In genomic region chr10:132485391-132485790, GRCh38 we compare ENCODE assay signal across 21 cellular contexts. TPM values are rescaled to one million over a fixed set of nuclear protein-coding genes. Genes with fewer than 3 reads are reported as not detected.
DNase-seq lines count a peak whose midpoint lies in the region; ATAC-seq, FAIRE-seq and TF ChIP-seq lines count a peak whose summit lies in the region.
"Had no signal": no experiment of that assay in that cellular context is flagged by ENCODE, and none has a peak within 500 bp of the region (broad histone marks: within the 10 kb centered on the region; RNA-seq: fewer than 3 reads in every experiment).

No MANE protein-coding gene starts in this region.

- no peaks in the 10 kb centered on the region for H3K27me3 ChIP-seq in sigmoid colon
- H3K27me3 ChIP-seq in HAP-1 (ENCODE audit: low read depth): no peaks in the 10 kb centered on the region
- H3K27me3 ChIP-seq: BLaER1 treated with 17β-estradiol and CSF1 and Interleukin-3, amounts not matched to agents 10 nM and 100 nM had no signal

- TF ChIP-seq CTCF in kidney (IDR thresholded peaks at IDR 0.05; ENCODE audit: borderline replicate concordance, extremely low read depth, insufficient read depth): no peak
- TF ChIP-seq CTCF in sigmoid colon (IDR thresholded peaks at IDR 0.05): no peak

- FAIRE-seq in kidney (lab: Jason Lieb, UNC): no peak
- FAIRE-seq: GM12878, H54, HepG2 had no signal

- no peaks in the 10 kb centered on the region for H3K36me3 ChIP-seq in kidney (ENCODE audit: control insufficient read depth in 1 of 2, insufficient read depth in 2 of 2, low read length in 2 of 2)
- no peaks in the 10 kb centered on the region for H3K36me3 ChIP-seq in sigmoid colon
- H3K36me3 ChIP-seq in HAP-1 (replicated peaks): no peaks in the 10 kb centered on the region
- H3K36me3 ChIP-seq: BLaER1 treated with 17β-estradiol and CSF1 and Interleukin-3, amounts not matched to agents 10 nM and 100 nM had no signal

- ATAC-seq in Right ventricle myocardium superior (ENCODE audit: poor library complexity) (no peak), left cardiac atrium (no peak)
- ATAC-seq: CD8-positive, alpha-beta T cell; GM12878; GM23338; HCT116; HepG2 had no signal

- H3K27ac ChIP-seq in kidney (ENCODE audit: low read depth in 2 of 2, low read length in 2 of 2) (no peak overlapping the region), sigmoid colon (no peak overlapping the region)
- H3K27ac ChIP-seq: BLaER1 treated with 17β-estradiol and CSF1 and Interleukin-3, amounts not matched to agents 10 nM and 100 nM had no signal

- H3K9me3 ChIP-seq in kidney (ENCODE audit: control insufficient read depth in 1 of 2, low read length in 2 of 2) (no peaks in the 10 kb centered on the region), sigmoid colon (no peaks in the 10 kb centered on the region), HAP-1 (no peaks in the 10 kb centered on the region)

- intact Hi-C loops in Right ventricle myocardium superior (cut with DNase I) (no loop called here), left cardiac atrium (cut with DNase I) (no loop called here), kidney (cut with DNase I) (no loop called here), sigmoid colon (cut with DNase I) (no loop called here)

- H3K9ac ChIP-seq in kidney (ENCODE audit: low read length in 2 of 2): no peak overlapping the region
- H3K9ac ChIP-seq: BLaER1 treated with 17β-estradiol and CSF1 and Interleukin-3, amounts not matched to agents 10 nM and 100 nM had no signal

- H3K4me3 ChIP-seq in kidney (ENCODE audit: low read length in 2 of 2): no peak overlapping the region
- H3K4me3 ChIP-seq in sigmoid colon: no peak overlapping the region
- no peak overlapping the region for H3K4me3 ChIP-seq in HAP-1
- H3K4me3 ChIP-seq: BLaER1 treated with 17β-estradiol and CSF1 and Interleukin-3, amounts not matched to agents 10 nM and 100 nM; GM12878; GM23338 had no signal

- H3K4me1 ChIP-seq in kidney (ENCODE audit: control insufficient read depth in 1 of 2, insufficient read depth in 1 of 2, low read depth in 1 of 2, low read length in 2 of 2) (no peaks in the 10 kb centered on the region), sigmoid colon (peaks cover 0 to 15% (median 11%) of the 10 kb centered on the region in 4 donors), HAP-1 (peaks cover 14% of the 10 kb centered on the region)

- in situ Hi-C loops in HAP-1 (cut with MboI; ENCODE audit: low sequenced_read_pairs): no loop called here

- 89 to 91% methylated on average over 10 of the region's 10 CpGs for WGBS in sigmoid colon, 2 donors

- DNase-seq in Right ventricle myocardium superior (peak; percentile 8), left cardiac atrium (no peak), kidney (peak; percentile 18), sigmoid colon (peak; percentile 49), HAP-1 (ENCODE audit: low spot score in 2 of 2) (no peak), COLO668 (lab: John Stamatoyannopoulos, UW; ENCODE audit: unreplicated experiment) (no peak), AG08395 (ENCODE audit: low spot score) (no peak)
- DNase-seq: 8988T; CD8-positive, alpha-beta T cell; COR-L47; DMS 273 treated with DMSO at 0.1 percent for 48 hours; DMS53; DND-41; EL; HFFc6 had no signal

- TF ChIP-seq POLR2A in sigmoid colon (IDR thresholded peaks at IDR 0.05): no peak

- TF ChIP-seq EP300 in sigmoid colon (IDR thresholded peaks at IDR 0.05): no peak

RNA-seq across cellular contexts. Expression of gene INPP5A, which starts 52.2 kb away (rescaled TPM):
- total RNA-seq in Right ventricle myocardium superior (99.1 TPM), left cardiac atrium (10 to 100 TPM; 74.4 to 95.3 TPM), kidney (40.3 TPM), sigmoid colon (100 to 1,000 TPM; 100 to 132 (median 112) TPM)
- polyA plus RNA-seq in kidney (ENCODE audit: insufficient read depth, low read depth, low replicate concordance) (20.8 TPM), sigmoid colon (10 to 100 TPM; 17.6 to 21.0 (median 20.3) TPM)

Comparison
In these comparisons a context has a peak if more than half of its experiments do, and no peak if none do; other contexts are left out.
1. DNase-seq: peak in Right ventricle myocardium superior (single experiment), kidney (single experiment) and sigmoid colon (single experiment); none in left cardiac atrium (single experiment), HAP-1 (0 of 2), COLO668 (single experiment) and AG08395 (single experiment).